Comparison of ENCODE assay signal across 26 cellular contexts in the genomic region with DNA sequence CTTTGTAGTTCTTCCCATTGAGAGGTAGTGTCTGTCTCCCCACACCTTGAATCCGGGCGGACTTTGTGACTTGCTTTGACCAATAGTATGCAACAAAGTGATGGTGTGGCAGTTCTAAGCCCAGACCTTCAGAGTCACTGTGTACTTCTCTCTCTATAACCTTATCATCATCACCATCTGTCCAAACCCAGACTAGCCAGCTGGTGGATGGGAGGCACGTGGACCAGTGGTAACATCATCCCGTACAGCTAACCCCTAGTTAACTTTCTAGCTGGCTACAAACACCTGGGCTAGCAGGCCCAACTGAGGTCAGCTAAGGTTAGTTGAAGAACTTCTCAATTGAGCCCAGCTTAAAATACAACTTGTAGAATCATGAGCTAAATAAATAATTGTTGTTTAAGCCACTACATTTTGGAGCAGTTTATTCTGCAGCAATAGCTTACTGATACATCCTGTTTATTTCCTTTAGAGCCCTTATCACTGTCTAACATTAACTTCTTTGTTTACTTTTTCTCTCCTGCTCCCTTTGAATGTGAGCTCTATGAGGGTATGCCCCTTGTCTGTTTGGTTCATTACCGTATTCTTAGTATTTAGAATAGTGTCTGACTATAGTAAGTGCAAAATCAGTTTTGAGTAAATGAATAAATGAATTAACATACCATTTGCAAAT. TPM values are rescaled to one million over a fixed set of nuclear protein-coding genes. Genes with fewer than 3 reads are reported as not detected.
DNase-seq lines count a peak whose midpoint lies in the region; ATAC-seq, FAIRE-seq and TF ChIP-seq lines count a peak whose summit lies in the region.
"Had no signal": no experiment of that assay in that cellular context is flagged by ENCODE, and none has a peak within 500 bp of the region (broad histone marks: within the 10 kb centered on the region; RNA-seq: fewer than 3 reads in every experiment).

No MANE protein-coding gene starts in this region.

- no TSS peak for BruUV-seq in GM12878 (replicated peaks; lab: Mats Ljungman, UMichigan)

- TF ChIP-seq RAD21 in GM12878 (IDR thresholded peaks at IDR 0.05; ENCODE audit: insufficient read depth, low read depth, low read length) = no peak

- no peak for TF ChIP-seq POLR2A in GM12878 (IDR thresholded peaks at IDR 0.05; ENCODE audit: low read depth, low read length)

- H3K4me2 ChIP-seq in GM12878 (ENCODE audit: control insufficient read depth, insufficient read depth) = no peak overlapping the region
- H3K4me2 ChIP-seq: BLaER1, GM23338 had no signal

- H3K4me3 ChIP-seq in GM12878 (no peak overlapping the region), thymus (ENCODE audit: low read length) (no peak overlapping the region)
- H3K4me3 ChIP-seq: BLaER1, GM23338, SK-N-MC had no signal

- no peaks in the 10 kb centered on the region; a peak in 1 of 4 replicates for H3K27me3 ChIP-seq in GM12878 (replicated peaks in 1 of 2; ENCODE audit: control insufficient read depth in 2 of 2, insufficient read depth in 2 of 2, low read length in 1 of 2)
- H3K27me3 ChIP-seq in thymus (ENCODE audit: control insufficient read depth, insufficient read depth) = no peaks in the 10 kb centered on the region
- H3K27me3 ChIP-seq: BLaER1 had no signal

- DNase-seq in NCI-H2171 treated with DMSO at 0.1 percent for 48 hours (lab: John Stamatoyannopoulos, UW) (peak; percentile 26), NCI-H2171 (lab: John Stamatoyannopoulos, UW) (no peak), NCI-H524 treated with DMSO at 0.1 percent for 48 hours (lab: John Stamatoyannopoulos, UW) (peak; percentile 58), GM12878 (ENCODE audit: low read depth, low spot score) (no peak), NK-92 (lab: John Stamatoyannopoulos, UW; ENCODE audit: unreplicated experiment) (no peak)
- DNase-seq: ACHN; CD4-positive, alpha-beta T cell; COR-L47; HCEC 1CT; NCI-H1092 treated with DMSO at 0.1 percent for 48 hours; NCI-H1436 treated with DMSO at 0.1 percent for 48 hours; NCI-H2029; NCI-H446; NCI-H69; T-helper 2 cell had no signal

- H4K20me1 ChIP-seq in GM12878 (ENCODE audit: control insufficient read depth, insufficient read depth) = no peaks in the 10 kb centered on the region
- H4K20me1 ChIP-seq: BLaER1 had no signal

- no peak for TF ChIP-seq EP300 in GM12878 (IDR thresholded peaks at IDR 0.05; ENCODE audit: borderline replicate concordance in 1 of 2, control insufficient read depth in 1 of 2, low read depth in 2 of 2, low read length in 2 of 2)

- WGBS in GM12878 (ENCODE audit: insufficient coverage, insufficient replicate concordance, low lambda C conversion rate, missing lambda C conversion rate) = 54% methylated on average over 5 of the region's 5 CpGs
- WGBS in thymus = 56% methylated on average over 5 of the region's 5 CpGs

- no peak for TF ChIP-seq CTCF in GM12878 (IDR thresholded peaks at IDR 0.05 in 2 of 3, conservative IDR thresholded peaks at IDR 0.05 in 1 of 3; ENCODE audit: control insufficient read depth in 2 of 3, extremely low read depth in 1 of 3, insufficient read depth in 1 of 3, low read depth in 3 of 3, low read length in 3 of 3)

- H3K9ac ChIP-seq in GM12878 (ENCODE audit: control insufficient read depth, insufficient read depth, low read length) = no peak overlapping the region
- H3K9ac ChIP-seq: BLaER1 had no signal

- POLR2A ChIA-PET in GM12878 (lab: Charles Lee) = interaction anchor here (0.6 to 1.7 kb wide), 3 partner anchors 10 to 36 kb away, joined by 5 to 7 read pairs (median 5); no protein-coding TSS in a partner anchor

- SMC1A ChIA-PET in GM12878 (lab: Charles Lee; ENCODE audit: uncharacterized antibody, unreplicated experiment) = interaction anchor here (0.7 to 11.4 kb wide), 9 partner anchors 8 to 206 kb away, joined by 3 to 199 read pairs (median 17); a partner anchor contains a TSS

- H2AFZ ChIP-seq in GM12878 (ENCODE audit: control insufficient read depth, low read depth, low read length) = no peak overlapping the region
- H2AFZ ChIP-seq: GM23338 had no signal

- H3K79me2 ChIP-seq in GM12878 (ENCODE audit: control insufficient read depth, insufficient read depth, low read length) = no peaks in the 10 kb centered on the region

- no peak for ATAC-seq in GM12878
- ATAC-seq in HG03159 (IDR thresholded peaks at IDR 0.05; ENCODE audit: unreplicated experiment) = no peak
- no peak for ATAC-seq in HG03025 (IDR thresholded peaks at IDR 0.05; ENCODE audit: low FRiP score, unreplicated experiment)
- ATAC-seq: GM23338, Right ventricle myocardium inferior had no signal

- intact Hi-C loops in GM12878 (cut with micrococcal nuclease; ENCODE audit: unreplicated experiment) = no loop called here

- FAIRE-seq in GM12878 (lab: Jason Lieb, UNC) = no peak
- FAIRE-seq: GM18507, RCC 7860 had no signal

- no peaks in the 10 kb centered on the region for H3K9me3 ChIP-seq in GM12878 (replicated peaks; ENCODE audit: control insufficient read depth, insufficient read depth, low read length)
- no peaks in the 10 kb centered on the region for H3K9me3 ChIP-seq in thymus (ENCODE audit: control insufficient read depth)
- H3K9me3 ChIP-seq: BLaER1 had no signal

- in situ Hi-C loops in GM12878 (cut with MboI) = no loop called here

- CTCF ChIA-PET in GM12878 (lab: Yijun Ruan, JAX) = interaction anchor here (0.8 to 2.4 kb wide), 3 partner anchors 10 to 13 kb away, joined by 3 to 7 read pairs (median 4); no protein-coding TSS in a partner anchor

- no peak overlapping the region for H3K27ac ChIP-seq in GM12878 (ENCODE audit: control insufficient read depth, insufficient read depth)
- H3K27ac ChIP-seq in thymus (ENCODE audit: low read depth) = peak overlapping the region; percentile 78
- H3K27ac ChIP-seq: 22Rv1, BLaER1, SK-N-MC had no signal

- H3K4me1 ChIP-seq in GM12878 (ENCODE audit: control insufficient read depth, insufficient read depth, low read length) (peaks cover 12% of the 10 kb centered on the region), thymus (ENCODE audit: control insufficient read depth, insufficient read depth, low read length) (peaks cover 62% of the 10 kb centered on the region)
- H3K4me1 ChIP-seq: BLaER1 had no signal

- RAD21 ChIA-PET in GM12878 (lab: Charles Lee; ENCODE audit: unreplicated experiment) = interaction anchor here (1.0 to 12.3 kb wide), 7 partner anchors 10 to 112 kb away, joined by 3 to 229 read pairs (median 3); no protein-coding TSS in a partner anchor

- H3K36me3 ChIP-seq in GM12878 (ENCODE audit: control insufficient read depth in 2 of 2, insufficient read depth in 2 of 2, low read length in 1 of 2) = no peaks in the 10 kb centered on the region
- no peaks in the 10 kb centered on the region for H3K36me3 ChIP-seq in thymus (ENCODE audit: control insufficient read depth, insufficient read depth)
- H3K36me3 ChIP-seq: BLaER1 had no signal

RNA-seq across cellular contexts. Expression of a gene that starts 11.5 kb away (rescaled TPM):
- total RNA-seq in GM12878 (2013; cell fraction: nucleolus; rRNA removed) = 0.47 and 0.48 TPM in 2 replicates
- total RNA-seq in GM12878 (2014; rRNA removed) = 2.6 and 2.9 TPM in 2 replicates
- total RNA-seq in GM12878 (2014; rRNA removed; fragmentation: Illumina TruSeq; extraction: Trizol) = 2.3 TPM in 2 replicates
- total RNA-seq in GM12878 (2021) = 1.8 and 2.3 TPM in 2 replicates
- polyA plus RNA-seq in GM12878 (2011; ENCODE audit: low read depth) = 11.3 TPM
- polyA plus RNA-seq in GM12878 (2011; rRNA removed) = 0.05 and 0.09 TPM in 2 replicates
- 0.04 and 0.05 TPM in 2 replicates for polyA plus RNA-seq in GM12878 (2011; cell fraction: cytosol; rRNA removed)
- 0.07 TPM in 1 of 2 replicates, not detected in the other for polyA plus RNA-seq in GM12878 (2011; cell fraction: nucleus; rRNA removed)
- 0.38 and 10.5 TPM in 2 replicates for polyA plus RNA-seq in GM12878 (2012)
- polyA plus RNA-seq in GM12878 (2014; fragmentation: Illumina TruSeq; extraction: Trizol) = 3.0 and 3.6 TPM in 2 replicates
- 1 to 10 TPM; 3.1 to 3.9 TPM for polyA plus RNA-seq in GM12878 (2014; fragmentation: Nextera tagmentation; extraction: Ambion mirVana)
- polyA plus RNA-seq in GM12878 (2014; rRNA removed) = 1.5 and 2.4 TPM in 2 replicates
- polyA plus RNA-seq in GM12878 (2016; fragmentation: Nextera tagmentation; extraction: Ambion mirVana) = under 1 TPM; 0.52 to 0.77 TPM
- 0.62 TPM in 1 of 2 replicates, not detected in the other for polyA minus RNA-seq in GM12878 (2011; rRNA and poly(A)+ RNA removed)
- not detected in 2 replicates for polyA minus RNA-seq in GM12878 (2011; cell fraction: cytosol; rRNA and poly(A)+ RNA removed)
- polyA minus RNA-seq in GM12878 (2011; cell fraction: nucleus; rRNA and poly(A)+ RNA removed) = not detected in 2 replicates
- polyA plus RNA-seq in thymus = 133 TPM
- total RNA-seq: G401, GM23338, Right ventricle myocardium inferior had no signal
- polyA plus RNA-seq: GM23338 had no signal

RNA-seq across cellular contexts. Expression of a gene that starts 32.9 kb away (rescaled TPM):
- total RNA-seq in GM12878 (2013; cell fraction: nucleolus; rRNA removed) = 1,143 and 1,248 TPM in 2 replicates
- total RNA-seq in GM12878 (2014; rRNA removed) (10.3 and 15.3 TPM in 2 replicates), GM12878 (2014; rRNA removed; fragmentation: Illumina TruSeq; extraction: Trizol) (16.5 and 16.9 TPM in 2 replicates), GM12878 (2021) (11.3 and 13.0 TPM in 2 replicates)
- polyA plus RNA-seq in GM12878 (2011; ENCODE audit: low read depth) = 32.2 TPM
- polyA plus RNA-seq in GM12878 (2011; rRNA removed) (74.1 and 78.7 TPM in 2 replicates), GM12878 (2014; fragmentation: Illumina TruSeq; extraction: Trizol) (21.0 and 23.7 TPM in 2 replicates), GM12878 (2014; fragmentation: Nextera tagmentation; extraction: Ambion mirVana) (10 to 100 TPM in 1 of 2 experiments, 1 to 10 TPM in 1; 10.0 to 10.8 TPM), GM12878 (2014; rRNA removed) (14.3 and 17.4 TPM in 2 replicates), GM12878 (2016; fragmentation: Nextera tagmentation; extraction: Ambion mirVana) (10 to 100 TPM in 1 of 2 experiments, 1 to 10 TPM in 1; 9.8 to 10.8 TPM), thymus (42.8 TPM)
- 25.7 and 31.0 TPM in 2 replicates for polyA plus RNA-seq in GM12878 (2011; cell fraction: cytosol; rRNA removed)
- 87.9 and 98.5 TPM in 2 replicates for polyA plus RNA-seq in GM12878 (2011; cell fraction: nucleus; rRNA removed)
- polyA plus RNA-seq in GM12878 (2012) = 9.8 and 36.1 TPM in 2 replicates
- 40.2 and 47.4 TPM in 2 replicates for polyA minus RNA-seq in GM12878 (2011; rRNA and poly(A)+ RNA removed)
- polyA minus RNA-seq in GM12878 (2011; cell fraction: cytosol; rRNA and poly(A)+ RNA removed) = 7.9 and 22.1 TPM in 2 replicates
- polyA minus RNA-seq in GM12878 (2011; cell fraction: nucleus; rRNA and poly(A)+ RNA removed) = 67.9 and 91.2 TPM in 2 replicates

Comparison
In these comparisons a context has a peak if more than half of its experiments do, and no peak if none do; other contexts are left out.
1. DNase-seq: peak in NCI-H2171 treated with DMSO at 0.1 percent for 48 hours (single experiment) and NCI-H524 treated with DMSO at 0.1 percent for 48 hours (single experiment); none in NCI-H2171 (single experiment), GM12878 (single experiment) and NK-92 (single experiment).
2. RNA of a gene that starts 11.5 kb away (polyA plus RNA-seq): 133 TPM in thymus (single experiment); 0.04 to 11.3 TPM in GM12878; every median in the first group is over 10 times any median in the second.